ENCODE assay signal across 9 cellular contexts in the genomic region with DNA sequence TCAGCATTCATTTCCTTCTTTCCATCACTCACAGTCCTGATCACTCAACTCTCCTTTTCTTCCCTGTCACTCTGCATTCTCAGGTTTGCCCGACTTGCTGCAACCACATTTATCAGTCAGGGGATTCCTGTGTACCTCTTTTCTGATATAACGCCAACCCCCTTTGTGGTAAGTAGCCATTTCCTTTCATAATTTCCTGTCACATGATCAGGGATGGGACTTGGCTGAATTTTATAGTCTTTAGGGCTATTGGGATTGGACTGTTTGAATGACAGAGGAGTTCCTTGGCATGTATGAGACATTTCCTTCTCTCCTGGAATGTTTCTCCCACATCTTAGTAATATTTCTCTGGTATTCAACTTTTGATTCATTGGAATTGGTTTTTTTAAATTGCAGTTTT. TPM values are rescaled to one million over a fixed set of nuclear protein-coding genes. Genes with fewer than 3 reads are reported as not detected.
DNase-seq lines count a peak whose midpoint lies in the region; ATAC-seq, FAIRE-seq and TF ChIP-seq lines count a peak whose summit lies in the region.
"Had no signal": no experiment of that assay in that cellular context is flagged by ENCODE, and none has a peak within 500 bp of the region (broad histone marks: within the 10 kb centered on the region; RNA-seq: fewer than 3 reads in every experiment).

No MANE protein-coding gene starts in this region.

- H3K4me3 ChIP-seq in AG10803 (ENCODE audit: low read length) (no peak overlapping the region), gastrocnemius medialis (no peak overlapping the region)

- peaks cover 26% of the 10 kb centered on the region for H3K4me1 Mint-ChIP-seq in activated naive CD8-positive, alpha-beta T cell treated with anti-CD3 and anti-CD28 coated beads, Interleukin-2, amount 50 U/mL, for 24 hours

- peak overlapping the region in 2 of 4 donors; percentile 18 to 41 for H3K27ac ChIP-seq in gastrocnemius medialis

- in situ Hi-C loops in gastrocnemius medialis (cut with MboI; ENCODE audit: low sequenced_read_pairs in 4 of 4) = no loop called here

- peak overlapping the region; percentile 49 for H3K27ac Mint-ChIP-seq in activated naive CD8-positive, alpha-beta T cell treated with anti-CD3 and anti-CD28 coated beads, Interleukin-2, amount 50 U/mL, for 24 hours

- no peak for TF ChIP-seq POLR2A in gastrocnemius medialis (IDR thresholded peaks at IDR 0.05)

- H3K9me3 Mint-ChIP-seq in activated naive CD8-positive, alpha-beta T cell treated with anti-CD3 and anti-CD28 coated beads, Interleukin-2, amount 50 U/mL, for 24 hours = no peaks in the 10 kb centered on the region

- no peaks in the 10 kb centered on the region for H3K27me3 Mint-ChIP-seq in activated naive CD8-positive, alpha-beta T cell treated with anti-CD3 and anti-CD28 coated beads, Interleukin-2, amount 50 U/mL, for 24 hours

- no peak for FAIRE-seq in HTR-8/SVneo (lab: Jason Lieb, UNC)
- FAIRE-seq: frontal cortex had no signal

- no peaks in the 10 kb centered on the region for H3K27me3 ChIP-seq in gastrocnemius medialis

- TF ChIP-seq CTCF in AG10803 (conservative IDR thresholded peaks at IDR 0.05; ENCODE audit: low read length) (no peak), gastrocnemius medialis (IDR thresholded peaks at IDR 0.05 in 4 of 5, conservative IDR thresholded peaks at IDR 0.05 in 1 of 5) (no peak)

- no peaks in the 10 kb centered on the region for H3K4me1 ChIP-seq in gastrocnemius medialis

- H3K36me3 Mint-ChIP-seq in activated naive CD8-positive, alpha-beta T cell treated with anti-CD3 and anti-CD28 coated beads, Interleukin-2, amount 50 U/mL, for 24 hours (ENCODE audit: low read depth) = peaks cover 55% of the 10 kb centered on the region

- intact Hi-C loops in gastrocnemius medialis (cut with DNase I; ENCODE audit: low total_unique reads) = no loop called here

- DNase-seq in AG10803 (ENCODE audit: low read depth) (peak; percentile 81), HTR-8/SVneo (ENCODE audit: insufficient read length, low spot score) (peak; percentile 89), iris pigment epithelial cell (ENCODE audit: low read depth) (peak; percentile 90), NCI-H2171 (lab: John Stamatoyannopoulos, UW) (no peak), hypothalamus (lab: John Stamatoyannopoulos, UW) (no peak), gastrocnemius medialis (no peak)
- no peak for DNase-seq in activated naive CD8-positive, alpha-beta T cell treated with anti-CD3 and anti-CD28 coated beads, Interleukin-2, amount 50 U/mL, for 24 hours

- H3K36me3 ChIP-seq in gastrocnemius medialis = peaks cover 0 to 21% of the 10 kb centered on the region in 2 donors

- peak; percentile 66 for ATAC-seq in activated naive CD8-positive, alpha-beta T cell treated with anti-CD3 and anti-CD28 coated beads, Interleukin-2, amount 50 U/mL, for 24 hours
- ATAC-seq in GM21529 (IDR thresholded peaks at IDR 0.05; ENCODE audit: unreplicated experiment) = no peak
- no peak for ATAC-seq in gastrocnemius medialis

- no peak overlapping the region for H3K4me3 Mint-ChIP-seq in activated naive CD8-positive, alpha-beta T cell treated with anti-CD3 and anti-CD28 coated beads, Interleukin-2, amount 50 U/mL, for 24 hours

- H3K9me3 ChIP-seq in gastrocnemius medialis = no peaks in the 10 kb centered on the region

RNA-seq across cellular contexts. Expression of a gene that starts 11.0 kb away (rescaled TPM):
- total RNA-seq in gastrocnemius medialis = 1 to 10 TPM in 3 of 4 donors, under 1 TPM in 1; 0.92 to 3.7 (median 2.1) TPM

RNA-seq across cellular contexts. Expression of a gene that starts 53.4 kb away (rescaled TPM):
- 100 to 1,000 TPM; 111 to 176 (median 142) TPM for total RNA-seq in gastrocnemius medialis

Comparison
In these comparisons a context has a peak if more than half of its experiments do, and no peak if none do; other contexts are left out.
1. DNase-seq: peak in AG10803 (single experiment), HTR-8/SVneo (single experiment) and iris pigment epithelial cell (single experiment); none in activated naive CD8-positive, alpha-beta T cell treated with anti-CD3 and anti-CD28 coated beads, Interleukin-2, amount 50 U/mL, for 24 hours (single experiment), NCI-H2171 (single experiment), hypothalamus (0 of 51) and gastrocnemius medialis (0 of 2).